8 cellular contexts compared by ENCODE assay signal in the genomic region with DNA sequence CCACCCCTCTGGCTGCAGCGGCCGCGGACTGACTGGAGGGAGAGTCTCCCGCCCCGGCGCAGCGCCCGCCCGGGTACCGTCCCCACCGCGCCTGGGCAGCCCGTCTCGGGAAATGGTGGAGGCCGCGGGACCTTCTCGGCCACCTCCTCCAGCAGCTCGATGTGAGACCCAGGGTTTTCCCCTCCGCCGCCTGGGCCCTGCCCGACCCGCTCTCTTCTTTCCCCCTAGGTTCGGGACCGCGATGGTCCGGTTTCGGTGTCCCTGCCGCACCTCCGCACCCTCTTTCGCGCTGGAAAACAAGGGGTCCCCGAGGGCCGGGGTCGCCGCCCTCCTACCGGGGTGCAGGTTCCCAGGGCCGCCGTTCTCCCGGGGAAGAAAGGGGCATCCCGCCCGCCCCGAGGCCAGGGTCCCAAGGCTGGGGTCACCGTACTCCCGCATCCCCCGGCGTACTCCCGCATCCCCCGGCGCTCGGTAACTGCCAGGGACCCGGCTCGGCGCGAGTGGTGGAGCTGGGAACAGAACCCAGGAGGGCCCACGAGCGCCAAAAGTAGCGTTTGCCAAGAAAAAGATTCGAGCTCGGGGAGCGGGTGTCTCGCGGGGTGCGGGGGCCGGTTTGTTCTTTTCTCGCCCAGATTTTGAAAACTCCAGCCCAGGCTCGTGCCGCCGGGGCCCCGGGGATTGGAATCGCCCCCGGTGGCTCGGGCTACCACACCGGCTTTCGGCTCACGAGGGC. TPM values are rescaled to one million over a fixed set of nuclear protein-coding genes. Genes with fewer than 3 reads are reported as not detected.
A peak's percentile ranks its signal among the peaks of the same experiment; 100 is the strongest.
DNase-seq lines count a peak whose midpoint lies in the region; TF ChIP-seq lines count a peak whose summit lies in the region.

No MANE protein-coding gene starts in this region.

- H3K4me1 Mint-ChIP-seq in activated naive CD4-positive, alpha-beta T cell treated with anti-CD3 and anti-CD28 coated beads, Interleukin-2, amount 10 ng/mL, durations not matched to agents 7 days and 5 days: peaks cover 40% of the 10 kb centered on the region
- H3K4me1 Mint-ChIP-seq in immature natural killer cell: peaks cover 37 to 39% of the 10 kb centered on the region in 2 donors

- peaks cover 81% of the 10 kb centered on the region for H3K79me2 ChIP-seq in smooth muscle cell (ENCODE audit: low read depth)

- no peak for TF ChIP-seq CTCF in astrocyte of the cerebellum (IDR thresholded peaks at IDR 0.05; ENCODE audit: low read depth, low read length, missing control alignments)
- TF ChIP-seq CTCF in smooth muscle cell (IDR thresholded peaks at IDR 0.05; ENCODE audit: borderline replicate concordance, insufficient read depth, poor library complexity, severe bottlenecking): no peak

- peak overlapping the region; percentile 93 for H3K4me3 ChIP-seq in astrocyte of the cerebellum (ENCODE audit: low read depth, low read length)
- peak overlapping the region; percentile 98 for H3K4me3 ChIP-seq in smooth muscle cell

- H3K9me3 Mint-ChIP-seq in activated naive CD4-positive, alpha-beta T cell treated with anti-CD3 and anti-CD28 coated beads, Interleukin-2, amount 10 ng/mL, durations not matched to agents 7 days and 5 days: no peaks in the 10 kb centered on the region
- H3K9me3 Mint-ChIP-seq in immature natural killer cell: peaks cover 0 to 4% (median 0%) of the 10 kb centered on the region in 6 donors

- CTCF ChIA-PET in activated naive CD4-positive, alpha-beta T cell treated with anti-CD3 and anti-CD28 coated beads, Interleukin-2, amount 10 ng/mL, durations not matched to agents 7 days and 5 days (lab: Charles Lee): no interaction called here

- H3K36me3 Mint-ChIP-seq in activated naive CD4-positive, alpha-beta T cell treated with anti-CD3 and anti-CD28 coated beads, Interleukin-2, amount 10 ng/mL, durations not matched to agents 7 days and 5 days: peaks cover 3% of the 10 kb centered on the region
- H3K36me3 Mint-ChIP-seq in immature natural killer cell: peaks cover 0 to 6% (median 0%) of the 10 kb centered on the region in 3 donors

- H3F3A ChIP-seq in smooth muscle cell (ENCODE audit: low read depth): peaks cover 7% of the 10 kb centered on the region

- H3K4me3 Mint-ChIP-seq in activated naive CD4-positive, alpha-beta T cell treated with anti-CD3 and anti-CD28 coated beads, Interleukin-2, amount 10 ng/mL, durations not matched to agents 7 days and 5 days: peak overlapping the region; percentile 34
- peak overlapping the region; percentile 51 to 74 (median 64) for H3K4me3 Mint-ChIP-seq in immature natural killer cell

- in situ Hi-C loops in astrocyte of the cerebellum (cut with HindIII; ENCODE audit: low sequenced_read_pairs): no loop called here

- no peaks in the 10 kb centered on the region for H3K27me3 ChIP-seq in smooth muscle cell (ENCODE audit: low read depth)

- peak overlapping the region; percentile 55 for H3K27ac ChIP-seq in smooth muscle cell (ENCODE audit: low read depth)

- 2% methylated on average over 69 of the region's 75 CpGs for WGBS in smooth muscle cell (ENCODE audit: low lambda C conversion rate)

- peak overlapping the region; percentile 100 for H3K4me2 ChIP-seq in smooth muscle cell

- peak overlapping the region; percentile 49 for H3K27ac Mint-ChIP-seq in activated naive CD4-positive, alpha-beta T cell treated with anti-CD3 and anti-CD28 coated beads, Interleukin-2, amount 10 ng/mL, durations not matched to agents 7 days and 5 days
- H3K27ac Mint-ChIP-seq in immature natural killer cell: no peak overlapping the region

- no peaks in the 10 kb centered on the region for H3K9me3 ChIP-seq in smooth muscle cell (replicated peaks; ENCODE audit: low read depth)

- peaks cover 57% of the 10 kb centered on the region for H4K20me1 ChIP-seq in smooth muscle cell (ENCODE audit: low read depth)

- H3K9ac ChIP-seq in smooth muscle cell (ENCODE audit: low read depth): peak overlapping the region; percentile 92

- H3K27me3 Mint-ChIP-seq in activated naive CD4-positive, alpha-beta T cell treated with anti-CD3 and anti-CD28 coated beads, Interleukin-2, amount 10 ng/mL, durations not matched to agents 7 days and 5 days: peaks cover 99% of the 10 kb centered on the region
- H3K27me3 Mint-ChIP-seq in immature natural killer cell (ENCODE audit: low read depth in 3 of 3): peaks cover 26 to 44% (median 43%) of the 10 kb centered on the region in 3 donors

- H2AFZ ChIP-seq in smooth muscle cell (ENCODE audit: low read depth): no peak overlapping the region

- no peaks in the 10 kb centered on the region for H3K36me3 ChIP-seq in smooth muscle cell (ENCODE audit: low read depth)

- no peak for DNase-seq in activated naive CD4-positive, alpha-beta T cell treated with anti-CD3 and anti-CD28 coated beads, Interleukin-2, amount 10 ng/mL, durations not matched to agents 7 days and 5 days
- DNase-seq in activated naive CD4-positive, alpha-beta T cell (lab: John Stamatoyannopoulos, UW): no peak
- DNase-seq in astrocyte of the cerebellum (ENCODE audit: low read depth): no peak
- DNase-seq in immature natural killer cell: peak in 1 of 3 donors; percentile 28
- no peak for DNase-seq in smooth muscle cell (lab: John Stamatoyannopoulos, UW; ENCODE audit: unreplicated experiment)
- DNase-seq in cerebellar cortex (ENCODE audit: low spot score): no peak
- no peak for DNase-seq in NCI-H1694 treated with DMSO at 0.1 percent for 48 hours (lab: John Stamatoyannopoulos, UW)
- no peak for DNase-seq in Kasumi-1 (lab: John Stamatoyannopoulos, UW)

- peaks cover 22% of the 10 kb centered on the region for H3K4me1 ChIP-seq in smooth muscle cell (ENCODE audit: low read depth)

RNA-seq across cellular contexts. Expression of gene TNRC18, which starts 3.4 kb away (rescaled TPM):
- polyA plus RNA-seq in immature natural killer cell (1 to 10 TPM in 2 of 3 donors, under 1 TPM in 1; 0.42 to 4.1 (median 1.0) TPM), smooth muscle cell (6.4 and 11.7 TPM in 2 replicates)
- total RNA-seq in smooth muscle cell: 16.9 and 40.3 TPM in 2 replicates
